In the genomic region with DNA sequence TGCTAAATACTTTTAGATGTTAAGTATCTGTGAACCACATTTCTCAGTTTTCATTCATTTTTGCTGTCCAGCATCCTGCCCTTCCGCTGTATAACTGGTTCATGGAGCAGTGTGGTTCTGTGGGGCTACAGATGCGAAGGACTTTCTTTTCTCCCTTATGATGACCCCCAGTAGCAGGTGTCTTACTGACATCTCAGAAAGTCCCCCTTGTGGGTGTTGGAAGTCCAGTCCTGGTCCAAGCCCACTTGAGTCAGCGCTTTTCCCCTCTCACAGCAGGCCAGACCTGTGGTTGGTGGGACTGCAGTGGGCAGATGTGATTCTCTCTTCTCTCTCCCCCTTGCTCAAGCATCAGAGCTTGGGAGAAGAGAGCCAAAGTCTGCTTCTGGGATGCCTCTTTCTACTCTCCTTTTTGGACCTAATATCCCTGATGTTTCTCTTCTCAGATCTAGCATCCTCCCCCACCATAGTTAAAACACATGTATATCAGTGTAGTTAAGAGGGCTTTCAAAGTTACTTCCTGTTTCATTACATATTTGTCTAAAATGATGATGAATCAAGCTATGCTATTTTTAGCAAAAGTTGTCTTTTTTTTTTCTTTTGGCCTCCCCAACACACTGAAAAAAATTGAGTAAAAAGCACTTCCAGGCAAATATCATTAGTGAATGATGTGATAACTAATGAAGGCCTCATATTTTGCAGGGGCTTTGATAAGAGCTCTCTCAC, we compare ENCODE assay signal across 10 cellular contexts.
"Had no signal": no experiment of that assay in that cellular context is flagged by ENCODE, and none has a peak within 500 bp of the region (broad histone marks: within the 10 kb centered on the region; RNA-seq: fewer than 3 reads in every experiment).

No MANE protein-coding gene starts in this region.

- H3K9me3 ChIP-seq: right lobe of liver had no signal

- DNase-seq: activated CD4-positive, alpha-beta T cell treated with anti-CD3 and anti-CD28 coated beads, Interleukin-2, amount 50 U/mL, for 48 hours; activated effector memory CD4-positive, alpha-beta T cell treated with anti-CD3 and anti-CD28 coated beads, Interleukin-2, amount 50 U/mL, for 16 hours; activated T-cell treated with anti-CD3 and anti-CD28 coated beads, Interleukin-2, amount 50 U/mL, for 4 hours; effector memory CD4-positive, alpha-beta T cell; left colon; midbrain; right lobe of liver; stimulated activated naive CD8-positive, alpha-beta T cell treated with anti-CD3 and anti-CD28 coated beads, Interleukin-15, amount 100 ng/mL, for 72 hours; WERI-Rb-1 had no signal

- H3K4me3 ChIP-seq: coronary artery, right lobe of liver had no signal

- H3K27me3 ChIP-seq: right lobe of liver had no signal

- ATAC-seq: activated T-cell treated with anti-CD3 and anti-CD28 coated beads, Interleukin-2, amount 50 U/mL, for 4 hours; left colon; right lobe of liver; stimulated activated naive CD8-positive, alpha-beta T cell treated with anti-CD3 and anti-CD28 coated beads, Interleukin-15, amount 100 ng/mL, for 72 hours had no signal

- H3K27ac ChIP-seq: coronary artery, right lobe of liver, WERI-Rb-1 had no signal

- H3K36me3 ChIP-seq: right lobe of liver, WERI-Rb-1 had no signal
